In the genomic region with DNA sequence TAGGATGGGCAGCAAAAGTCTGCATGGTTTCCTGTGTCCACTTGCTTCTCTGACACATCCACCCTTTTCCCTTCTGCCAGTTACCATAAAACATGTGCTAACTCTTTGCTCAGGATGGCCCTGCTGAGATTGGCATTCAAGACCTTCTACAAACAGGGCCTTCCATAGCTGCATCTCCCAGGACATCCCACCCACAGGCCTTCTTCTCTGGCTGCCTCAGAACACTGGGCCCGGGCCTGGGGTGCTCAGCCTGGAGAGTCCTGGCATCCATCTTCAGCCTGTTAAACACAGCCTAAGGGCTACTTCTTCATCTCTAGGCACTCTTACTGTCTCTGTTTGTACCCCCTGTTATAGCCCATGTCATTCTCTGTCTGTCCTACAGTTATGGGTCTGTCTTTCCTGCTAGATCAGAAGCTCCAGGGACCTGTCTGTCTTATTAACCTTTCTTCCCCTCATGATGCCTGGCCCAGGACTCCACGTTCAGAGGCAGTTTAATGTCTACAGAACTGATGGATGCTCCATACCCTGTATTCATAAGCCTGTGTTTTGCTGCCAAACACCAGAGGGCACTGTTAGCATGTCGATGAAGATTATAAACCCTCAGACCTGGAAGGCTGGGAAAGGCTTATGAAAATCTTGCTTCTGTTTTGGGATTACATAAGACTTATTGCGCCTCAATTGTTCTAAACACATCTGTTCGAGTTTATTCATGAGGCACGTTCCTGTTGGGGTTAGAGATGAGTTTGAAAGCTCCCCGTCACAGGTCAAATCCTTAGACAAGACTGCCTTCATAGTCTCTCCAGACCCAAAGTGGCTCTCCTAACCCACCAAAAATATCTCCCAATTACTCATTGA, we compare ENCODE assay signal across 1 cellular context.
TF ChIP-seq lines count a peak whose summit lies in the region.

No MANE protein-coding gene starts in this region.

TF ChIP-seq in HCT116, 20 proteins besides CTCF, POLR2A, EP300 and RAD21 (continued from another document):
- TF ChIP-seq YY1 (IDR thresholded peaks at IDR 0.05; ENCODE audit: extremely low read depth, insufficient replicate concordance, low read depth, low read length): peak; percentile 15
